14 cellular contexts compared by ENCODE assay signal in the genomic region with DNA sequence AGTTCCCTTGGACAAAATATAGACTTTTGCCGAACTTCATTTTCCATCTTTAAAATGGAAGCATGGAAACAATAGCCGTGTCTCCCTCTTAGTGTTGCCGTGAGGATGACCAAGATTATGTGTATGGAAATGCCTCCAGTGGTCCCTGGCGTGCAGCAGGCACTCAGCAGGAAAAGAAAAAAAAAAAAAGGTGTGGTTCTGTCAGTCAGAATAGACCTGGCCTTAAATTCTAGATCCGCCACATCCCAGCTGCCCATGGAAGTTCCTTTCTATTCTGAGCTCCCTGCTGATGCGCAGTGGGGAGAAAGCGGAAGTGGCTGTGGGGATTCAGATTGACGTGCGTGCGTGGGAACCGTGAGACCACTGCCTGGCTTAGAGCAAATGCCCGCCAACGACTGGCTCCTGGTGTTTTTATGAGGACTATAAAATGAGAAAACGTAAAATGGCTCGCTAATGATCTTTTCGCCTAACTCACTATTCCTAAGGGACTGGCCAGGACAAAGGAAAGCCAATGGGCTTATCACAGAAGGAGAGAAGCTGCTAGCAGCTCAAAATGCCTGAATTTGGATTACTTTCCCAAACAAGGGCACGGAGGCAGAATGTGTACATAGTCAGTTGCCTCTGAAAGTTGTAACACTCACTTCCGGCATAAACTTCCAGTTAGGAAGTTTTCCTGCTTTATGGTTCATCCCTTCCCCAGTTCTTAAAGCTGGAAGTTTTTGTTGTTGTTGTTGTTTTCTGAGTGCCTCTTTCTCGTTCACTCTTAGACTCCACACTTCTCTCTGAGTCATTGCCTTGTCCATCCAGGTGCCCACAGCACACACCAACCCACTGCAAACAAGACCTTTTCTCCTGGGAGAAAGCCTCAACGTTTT.
"Had no signal": no experiment of that assay in that cellular context is flagged by ENCODE, and none has a peak within 500 bp of the region (broad histone marks: within the 10 kb centered on the region; RNA-seq: fewer than 3 reads in every experiment).

No MANE protein-coding gene starts in this region.

- H3K27me3 ChIP-seq: body of pancreas, ovary had no signal

- H3K9me3 Mint-ChIP-seq: activated naive CD4-positive, alpha-beta T cell treated with anti-CD3 and anti-CD28 coated beads, Interleukin-2, amount 50 U/mL, for 24 hours had no signal

- H3K27ac Mint-ChIP-seq: activated naive CD4-positive, alpha-beta T cell treated with anti-CD3 and anti-CD28 coated beads, Interleukin-2, amount 50 U/mL, for 24 hours had no signal

- H3K4me1 Mint-ChIP-seq: activated naive CD4-positive, alpha-beta T cell treated with anti-CD3 and anti-CD28 coated beads, Interleukin-2, amount 50 U/mL, for 24 hours had no signal

- H3K4me3 ChIP-seq: body of pancreas, coronary artery, ovary had no signal

- H3K36me3 ChIP-seq: ovary had no signal

- H3K9me3 ChIP-seq: body of pancreas, ovary had no signal

- H3K36me3 Mint-ChIP-seq: activated naive CD4-positive, alpha-beta T cell treated with anti-CD3 and anti-CD28 coated beads, Interleukin-2, amount 50 U/mL, for 24 hours had no signal

- DNase-seq: activated CD4-positive, alpha-beta T cell treated with anti-CD3 and anti-CD28 coated beads, Interleukin-2, amount 50 U/mL, for 1 hour; activated effector memory CD4-positive, alpha-beta T cell treated with Interleukin-2 at 50 U/mL for 16 hours; activated T-cell treated with anti-CD3 and anti-CD28 coated beads, Interleukin-2, amount 50 U/mL, for 1 hour; amniotic stem cell; body of pancreas; central memory CD4-positive, alpha-beta T cell; effector memory CD4-positive, alpha-beta T cell; hypothalamus; left cardiac atrium; ovary; T-helper 2 cell had no signal

- H3K4me1 ChIP-seq: body of pancreas had no signal

- H3K27ac ChIP-seq: body of pancreas, coronary artery, epithelial cell of prostate, ovary had no signal

- ATAC-seq: body of pancreas, left cardiac atrium had no signal

- H3K4me3 Mint-ChIP-seq: activated naive CD4-positive, alpha-beta T cell treated with anti-CD3 and anti-CD28 coated beads, Interleukin-2, amount 50 U/mL, for 24 hours had no signal
